2 cellular contexts compared by ENCODE assay signal in genomic region chr19:23415561-23416191, GRCh38.
TF ChIP-seq lines count a peak whose summit lies in the region.

No MANE protein-coding gene starts in this region.

TF ChIP-seq in liver, 16 proteins besides CTCF, POLR2A, EP300 and RAD21 (continued from another document):
- TF ChIP-seq REST (IDR thresholded peaks at IDR 0.05), result no peak
- TF ChIP-seq ZBTB33 (IDR thresholded peaks at IDR 0.05), result no peak
- no peak for TF ChIP-seq TAF1 (conservative IDR thresholded peaks at IDR 0.05)
- TF ChIP-seq FOXA2 (IDR thresholded peaks at IDR 0.05), result no peak
- TF ChIP-seq RXRA (IDR thresholded peaks at IDR 0.05), result no peak
- TF ChIP-seq JUND (IDR thresholded peaks at IDR 0.05), result no peak
- no peak for TF ChIP-seq ATF3 (IDR thresholded peaks at IDR 0.05)
- no peak for TF ChIP-seq HNF4G (IDR thresholded peaks at IDR 0.05)
- no peak for TF ChIP-seq NR2F2 (IDR thresholded peaks at IDR 0.05)
- TF ChIP-seq HNF4A (conservative IDR thresholded peaks at IDR 0.05), result no peak
- no peak for TF ChIP-seq YY1 (IDR thresholded peaks at IDR 0.05)

TF ChIP-seq in HepG2, 621 proteins besides CTCF, POLR2A, EP300 and RAD21 (continued from another document):
- TF ChIP-seq AHDC1 (CRISPR knock-in tag; IDR thresholded peaks at IDR 0.05; ENCODE audit: borderline replicate concordance) (no peak), ZNF33B (CRISPR knock-in tag; IDR thresholded peaks at IDR 0.05) (no peak), HIVEP1 (CRISPR knock-in tag; IDR thresholded peaks at IDR 0.05) (no peak), THAP7 (CRISPR knock-in tag; IDR thresholded peaks at IDR 0.05) (no peak), KDM5B (CRISPR knock-in tag; IDR thresholded peaks at IDR 0.05; ENCODE audit: borderline replicate concordance) (no peak), ZNF263 (CRISPR knock-in tag; IDR thresholded peaks at IDR 0.05) (no peak), ATAD3A (CRISPR knock-in tag; IDR thresholded peaks at IDR 0.05) (no peak), ZNF615 (CRISPR knock-in tag; IDR thresholded peaks at IDR 0.05; ENCODE audit: borderline replicate concordance) (no peak), FOXC1 (CRISPR knock-in tag; IDR thresholded peaks at IDR 0.05; ENCODE audit: borderline replicate concordance) (no peak), ZNF550 (CRISPR knock-in tag; IDR thresholded peaks at IDR 0.05; ENCODE audit: borderline replicate concordance) (no peak), MAFK (conservative IDR thresholded peaks at IDR 0.05 in 1 of 2, IDR thresholded peaks at IDR 0.05 in 1 of 2; ENCODE audit: low read length in 2 of 2) (no peak), TIGD3 (CRISPR knock-in tag; IDR thresholded peaks at IDR 0.05; ENCODE audit: borderline replicate concordance) (no peak), ZBTB42 (CRISPR knock-in tag; IDR thresholded peaks at IDR 0.05) (no peak), ARID2 (CRISPR knock-in tag; IDR thresholded peaks at IDR 0.05; ENCODE audit: borderline replicate concordance) (no peak)
